Comparison of ENCODE assay signal across 21 cellular contexts in the genomic region with DNA sequence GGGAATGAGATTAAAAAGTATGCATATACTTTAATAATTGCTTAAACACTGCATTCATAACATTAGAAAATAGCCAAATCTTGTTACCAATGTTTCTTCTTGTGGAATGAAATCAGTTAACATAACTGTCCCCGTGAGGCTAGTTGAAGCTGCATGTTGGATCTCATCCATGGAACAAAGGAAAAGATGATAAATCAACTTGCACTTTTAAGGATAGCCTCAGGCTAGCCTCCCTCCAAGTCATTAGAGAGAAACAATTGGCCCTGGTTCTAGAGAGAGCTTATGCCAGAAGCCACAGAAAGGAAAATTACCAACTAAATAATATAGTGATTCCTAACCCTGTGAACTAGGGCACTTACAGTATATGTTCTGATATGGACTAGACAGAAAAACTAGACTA.
"Had no signal": no experiment of that assay in that cellular context is flagged by ENCODE, and none has a peak within 500 bp of the region (broad histone marks: within the 10 kb centered on the region; RNA-seq: fewer than 3 reads in every experiment).

No MANE protein-coding gene starts in this region.

- DNase-seq: activated T-cell treated with anti-CD3 and anti-CD28 coated beads, Interleukin-2, amount 50 U/mL, for 1 hour; adrenal gland; brain microvascular endothelial cell; caudate nucleus; dermis blood vessel endothelial cell; effector CD8-positive, alpha-beta T cell; erythroblast; kidney; naive thymus-derived CD8-positive, alpha-beta T cell; retina; stimulated activated CD4-positive, alpha-beta T cell treated with anti-CD3 and anti-CD28 coated beads, Interleukin-2, amount 100 ng/mL, for 48 hours; stimulated activated CD8-positive, alpha-beta memory T cell treated with anti-CD3 and anti-CD28 coated beads, Interleukin-4, amount 100 ng/mL, for 48 hours; stimulated activated naive B cell treated with anti-CD40 and anti-IgM and Interleukin-4, amounts not matched to agents 10 μg/mL and 1 μg/mL and 100 μg/mL, for 72 hours; upper lobe of left lung had no signal

- ATAC-seq: activated T-helper 17 cell treated with anti-CD3 and anti-CD28 coated beads, Interleukin-2, amount 50 U/mL, for 72 hours; foreskin keratinocyte; left lobe of liver; naive thymus-derived CD8-positive, alpha-beta T cell; stimulated activated naive B cell treated with anti-CD40 and anti-IgM and Interleukin-4, amounts not matched to agents 10 μg/mL and 1 μg/mL and 100 μg/mL, for 72 hours; WTC11 had no signal

- H3K27me3 ChIP-seq: adrenal gland, ascending aorta, brain microvascular endothelial cell, foreskin keratinocyte, upper lobe of left lung had no signal

- H3K4me3 ChIP-seq: adrenal gland, ascending aorta, lung, thoracic aorta, upper lobe of left lung had no signal

- H3K9me3 ChIP-seq: adrenal gland, ascending aorta, thoracic aorta, upper lobe of left lung had no signal

- H3K27ac ChIP-seq: adrenal gland, ascending aorta, brain microvascular endothelial cell, foreskin keratinocyte, thoracic aorta, upper lobe of left lung had no signal

- H3K36me3 ChIP-seq: adrenal gland, ascending aorta, brain microvascular endothelial cell, thoracic aorta, upper lobe of left lung had no signal

- H3K4me1 ChIP-seq: adrenal gland, ascending aorta, foreskin keratinocyte had no signal
